ENCODE assay signal across 9 cellular contexts in the genomic region with DNA sequence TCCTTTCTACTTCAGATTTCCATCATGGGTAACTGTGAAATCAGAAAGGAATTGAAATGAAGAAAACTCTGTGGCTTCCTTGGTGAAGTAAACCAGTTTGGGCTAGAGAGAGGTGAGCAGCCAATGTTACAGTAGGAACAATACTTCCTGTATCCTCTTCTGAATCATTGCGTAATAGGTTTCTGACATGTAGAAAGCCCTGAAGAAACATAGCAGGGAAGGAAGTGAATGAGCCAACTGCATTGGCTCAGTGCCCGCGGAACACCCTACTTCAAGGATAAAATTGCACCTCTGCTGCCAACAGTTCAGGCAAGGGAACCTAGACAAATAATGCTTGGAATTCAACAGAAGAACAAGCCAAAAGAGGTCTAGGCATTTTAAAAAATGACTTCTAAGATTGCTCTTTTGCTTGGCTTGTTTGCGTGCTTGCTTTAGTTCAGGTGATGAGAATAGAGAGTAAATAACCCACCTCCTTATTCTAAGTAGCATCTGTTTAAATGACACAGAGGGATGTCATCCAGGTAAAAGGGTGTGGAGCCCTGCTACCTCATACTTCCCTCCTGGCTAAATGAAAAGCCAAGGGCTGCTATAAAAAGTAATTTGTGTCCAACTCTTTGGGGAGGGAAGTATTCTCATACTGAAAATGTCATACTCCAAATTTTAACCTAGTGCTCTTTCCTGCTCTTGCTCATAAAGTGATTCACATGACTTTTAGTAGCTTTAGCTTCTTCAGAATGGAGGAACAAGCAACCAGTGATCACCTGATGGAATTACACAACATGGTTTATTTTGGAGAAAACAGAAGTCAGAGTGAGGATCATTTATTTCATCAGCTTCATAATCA. TPM values are rescaled to one million over a fixed set of nuclear protein-coding genes. Genes with fewer than 3 reads are reported as not detected.
DNase-seq lines count a peak whose midpoint lies in the region; TF ChIP-seq lines count a peak whose summit lies in the region.
"Had no signal": no experiment of that assay in that cellular context is flagged by ENCODE, and none has a peak within 500 bp of the region (broad histone marks: within the 10 kb centered on the region; RNA-seq: fewer than 3 reads in every experiment).

No MANE protein-coding gene starts in this region.

- DNase-seq in GM06990 (ENCODE audit: extremely low read depth, insufficient read length) (peak; percentile 60), H4 (ENCODE audit: low spot score) (peak; percentile 93), M059J (ENCODE audit: low read depth) (peak; percentile 92), SKM-1 (lab: John Stamatoyannopoulos, UW; ENCODE audit: unreplicated experiment) (peak; percentile 100), cerebellar cortex (ENCODE audit: low spot score) (peak; percentile 67), lower leg skin (ENCODE audit: low spot score in 2 of 2) (peak; percentile 94 to 98), thyroid gland (peak; percentile 98), NCI-H524 (lab: John Stamatoyannopoulos, UW) (no peak)

- H3K4me1 ChIP-seq in thyroid gland, result peaks cover 9 to 11% of the 10 kb centered on the region in 2 donors

- H3K27ac ChIP-seq in thyroid gland, result peak overlapping the region; percentile 69 to 83 (median 72)
- H3K27ac ChIP-seq: cardiac muscle cell had no signal

- H3K36me3 ChIP-seq in GM06990 (ENCODE audit: control insufficient read depth, insufficient read depth, low read length) (no peaks in the 10 kb centered on the region), thyroid gland (no peaks in the 10 kb centered on the region)
- H3K36me3 ChIP-seq: cardiac muscle cell had no signal

- H3K4me3 ChIP-seq in GM06990 (replicated peaks; ENCODE audit: low read depth, low read length), result no peak overlapping the region
- no peak overlapping the region for H3K4me3 ChIP-seq in lower leg skin (ENCODE audit: low read depth, poor library complexity, severe bottlenecking)
- H3K4me3 ChIP-seq in thyroid gland (replicated peaks in 1 of 3), result no peak overlapping the region
- H3K4me3 ChIP-seq: cardiac muscle cell had no signal

- no peak for TF ChIP-seq CTCF in GM06990 (IDR thresholded peaks at IDR 0.05; ENCODE audit: insufficient read depth, low read length, poor library complexity, severe bottlenecking)
- TF ChIP-seq CTCF in lower leg skin (IDR thresholded peaks at IDR 0.05), result no peak
- TF ChIP-seq CTCF in thyroid gland (IDR thresholded peaks at IDR 0.05), result no peak

- no peak for TF ChIP-seq POLR2A in lower leg skin (IDR thresholded peaks at IDR 0.05)
- TF ChIP-seq POLR2A in thyroid gland (IDR thresholded peaks at IDR 0.05), result no peak

- intact Hi-C loops in lower leg skin (cut with DNase I; ENCODE audit: low total_unique reads) (no loop called here), thyroid gland (cut with DNase I) (no loop called here)

- H3K27me3 ChIP-seq in GM06990 (replicated peaks; ENCODE audit: control insufficient read depth, insufficient read depth, low read length) (no peaks in the 10 kb centered on the region), thyroid gland (no peaks in the 10 kb centered on the region)
- H3K27me3 ChIP-seq: cardiac muscle cell had no signal

- 20% methylated on average over 4 of the region's 4 CpGs for WGBS in lower leg skin, 2 donors
- WGBS in thyroid gland, 2 donors, result 6 to 7% methylated on average over 4 of the region's 4 CpGs

- H3K9me3 ChIP-seq in thyroid gland, result no peaks in the 10 kb centered on the region

RNA-seq across cellular contexts. Expression of gene AKIRIN2, which starts 30.0 kb away (rescaled TPM):
- 10.1 and 10.7 TPM in 2 replicates for total RNA-seq in H4 (2014; rRNA removed; shearing (Covaris generic))
- 6.2 and 19.5 TPM in 2 replicates for total RNA-seq in M059J (2014; rRNA removed; shearing (Covaris generic))
- total RNA-seq in lower leg skin, result 10 to 100 TPM; 11.2 to 30.3 (median 17.2) TPM
- 10 to 100 TPM; 20.1 to 24.0 (median 21.9) TPM for total RNA-seq in thyroid gland

Comparison
In these comparisons a context has a peak if more than half of its experiments do, and no peak if none do; other contexts are left out.
1. DNase-seq: peak in GM06990 (single experiment), H4 (single experiment), M059J (single experiment), SKM-1 (single experiment), cerebellar cortex (single experiment), lower leg skin (2 of 2) and thyroid gland (2 of 2); none in NCI-H524 (0 of 2).